8 cellular contexts compared by ENCODE assay signal in the genomic region with DNA sequence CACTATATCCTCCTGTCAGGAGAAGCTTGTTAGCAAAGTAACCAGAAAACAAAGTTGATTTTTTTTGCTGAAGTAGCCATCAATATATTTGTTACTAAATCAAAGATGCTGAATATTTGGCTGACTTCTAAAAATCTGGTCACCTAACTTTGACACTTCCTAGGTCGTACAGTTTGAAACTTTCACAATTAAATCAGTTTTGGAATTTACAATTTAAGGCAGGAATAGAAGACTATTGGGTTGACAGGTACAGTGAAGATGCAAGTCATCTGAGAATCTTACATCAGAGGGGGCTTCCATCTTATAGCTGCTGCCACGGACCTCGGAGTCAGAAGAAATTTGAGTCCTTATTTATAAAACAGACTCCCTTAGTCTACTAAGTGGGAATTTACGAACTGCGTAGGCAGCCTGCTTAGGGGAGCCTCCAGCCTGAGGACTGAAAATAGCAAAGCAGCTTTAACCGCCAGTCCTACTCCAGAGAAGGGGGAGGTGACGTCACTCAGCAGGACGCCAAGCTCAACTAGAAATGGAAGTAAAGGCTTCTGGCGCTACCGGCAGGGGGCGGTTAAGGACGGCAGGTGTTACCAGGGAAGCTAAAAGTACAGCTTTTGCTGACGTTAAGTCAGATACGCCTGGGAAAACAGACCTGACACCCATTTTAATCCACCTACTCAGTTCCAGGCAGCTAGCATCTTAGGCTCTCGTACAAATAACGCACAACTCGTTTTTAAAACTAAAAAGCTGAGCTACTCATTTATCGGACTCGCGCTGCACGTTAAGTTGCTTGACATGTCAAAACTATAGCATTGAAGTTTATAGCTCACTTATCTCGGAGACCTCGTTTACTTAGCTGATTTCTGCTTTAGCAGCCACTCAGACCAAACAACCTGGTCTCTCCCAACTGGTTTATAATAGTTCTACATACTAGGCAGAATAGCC.
DNase-seq lines count a peak whose midpoint lies in the region; ATAC-seq lines count a peak whose summit lies in the region.

No MANE protein-coding gene starts in this region.

- peaks cover 53% of the 10 kb centered on the region for H3K4me1 Mint-ChIP-seq in activated CD4-positive, alpha-beta memory T cell treated with anti-CD3 and anti-CD28 coated beads for 36 hours (ENCODE audit: low read depth)

- peak; percentile 2 to 88 (median 65) for DNase-seq in C1 segment of cervical spinal cord (lab: John Stamatoyannopoulos, UW)
- DNase-seq in NCI-H774 (lab: John Stamatoyannopoulos, UW): peak; percentile 92
- peak; percentile 96 for DNase-seq in activated CD4-positive, alpha-beta memory T cell treated with anti-CD3 and anti-CD28 coated beads for 36 hours
- peak; percentile 96 for DNase-seq in lung microvascular endothelial cell (ENCODE audit: low read depth in 2 of 2)
- DNase-seq in stimulated activated CD4-positive, alpha-beta T cell treated with anti-CD3 and anti-CD28 coated beads, TNF-alpha, amount 100 ng/mL, for 4 hours (ENCODE audit: low read depth in 3 of 3): peak in 2 of 3 experiments; percentile 80 to 82

- peak overlapping the region; percentile 78 to 90 for H3K4me3 ChIP-seq in duodenal mucosa (ENCODE audit: low read depth in 1 of 2, low read length in 2 of 2)

- H3K9ac ChIP-seq in duodenal mucosa (ENCODE audit: low read depth in 1 of 2, low read length in 2 of 2): peak overlapping the region; percentile 85 to 91

- CTCF ChIA-PET in activated CD4-positive, alpha-beta memory T cell treated with anti-CD3 and anti-CD28 coated beads for 36 hours (lab: Charles Lee): interaction anchor here (0.6 to 9.0 kb wide), 19 partner anchors 7 to 988 kb away, joined by 3 to 87 read pairs (median 4); a partner anchor contains a TSS

- peak overlapping the region; percentile 93 for H3K27ac ChIP-seq in duodenal mucosa (ENCODE audit: low read depth, low read length)

- H3K9me3 Mint-ChIP-seq in activated CD4-positive, alpha-beta memory T cell treated with anti-CD3 and anti-CD28 coated beads for 36 hours: no peaks in the 10 kb centered on the region

- H3K36me3 ChIP-seq in duodenal mucosa (ENCODE audit: control insufficient read depth in 1 of 2, insufficient read depth in 2 of 2, low read length in 2 of 2): no peaks in the 10 kb centered on the region

- H3K9me3 ChIP-seq in duodenal mucosa (ENCODE audit: control insufficient read depth in 1 of 2, low read length in 2 of 2): no peaks in the 10 kb centered on the region

- intact Hi-C loops in activated CD4-positive, alpha-beta memory T cell treated with anti-CD3 and anti-CD28 coated beads for 36 hours (cut with micrococcal nuclease): loop anchor here (1.0 to 10.0 kb wide), 8 partner anchors 17 to 1866 kb away; partner anchors contain the start of genes RIPOR2 and TRIM38

- H3K27ac Mint-ChIP-seq in activated CD4-positive, alpha-beta memory T cell treated with anti-CD3 and anti-CD28 coated beads for 36 hours: peak overlapping the region; percentile 91

- peaks cover 5% of the 10 kb centered on the region for H3K27me3 Mint-ChIP-seq in activated CD4-positive, alpha-beta memory T cell treated with anti-CD3 and anti-CD28 coated beads for 36 hours

- peaks cover 14 to 22% of the 10 kb centered on the region in 2 donors for H3K4me1 ChIP-seq in duodenal mucosa (ENCODE audit: control insufficient read depth in 1 of 2, insufficient read depth in 2 of 2, low read length in 2 of 2)

- H3K36me3 Mint-ChIP-seq in activated CD4-positive, alpha-beta memory T cell treated with anti-CD3 and anti-CD28 coated beads for 36 hours: peaks cover 7% of the 10 kb centered on the region

- POLR2A ChIA-PET in activated CD4-positive, alpha-beta memory T cell treated with anti-CD3 and anti-CD28 coated beads for 36 hours (lab: Charles Lee): interaction anchor here (0.6 to 16.3 kb wide), 24 partner anchors 9 to 1839 kb away, joined by 3 to 675 read pairs (median 4); partner anchors contain the start of gene TRIM38

- no peaks in the 10 kb centered on the region for H3K27me3 ChIP-seq in duodenal mucosa (ENCODE audit: control insufficient read depth in 1 of 2, insufficient read depth in 2 of 2, low read length in 2 of 2)

- ATAC-seq in GM19395 (IDR thresholded peaks at IDR 0.05; ENCODE audit: unreplicated experiment) (peak; percentile 45), HG03558 (IDR thresholded peaks at IDR 0.05; ENCODE audit: extremely low read depth, unreplicated experiment) (peak; percentile 21)

- H3K4me3 Mint-ChIP-seq in activated CD4-positive, alpha-beta memory T cell treated with anti-CD3 and anti-CD28 coated beads for 36 hours: peak overlapping the region; percentile 87

Comparison
In these comparisons a context has a peak if more than half of its experiments do, and no peak if none do; other contexts are left out.
1. Peak in every context shown above with its lines: DNase-seq, ATAC-seq, H3K4me3 ChIP-seq and H3K27ac ChIP-seq.